ENCODE assay signal across 8 cellular contexts in genomic region chr5:36242534-36243144, GRCh38. TPM values are rescaled to one million over a fixed set of nuclear protein-coding genes. Genes with fewer than 3 reads are reported as not detected.
DNase-seq lines count a peak whose midpoint lies in the region; ATAC-seq and TF ChIP-seq lines count a peak whose summit lies in the region.

No MANE protein-coding gene starts in this region.

- H3K4me1 ChIP-seq in smooth muscle cell (ENCODE audit: low read depth) = peaks cover 11% of the 10 kb centered on the region

- H2AFZ ChIP-seq in smooth muscle cell (ENCODE audit: low read depth) = peak overlapping the region; percentile 64

- peak overlapping the region; percentile 78 for H3K27ac ChIP-seq in smooth muscle cell (ENCODE audit: low read depth)

- no peaks in the 10 kb centered on the region for H3K36me3 Mint-ChIP-seq in activated naive CD4-positive, alpha-beta T cell treated with anti-CD3 and anti-CD28 coated beads, Interleukin-2, amount 50 U/mL, for 72 hours

- 78% methylated on average over 19 of the region's 19 CpGs for WGBS in smooth muscle cell (ENCODE audit: low lambda C conversion rate)

- H3K9me3 Mint-ChIP-seq in activated naive CD4-positive, alpha-beta T cell treated with anti-CD3 and anti-CD28 coated beads, Interleukin-2, amount 50 U/mL, for 72 hours = no peaks in the 10 kb centered on the region

- no peaks in the 10 kb centered on the region for H3K27me3 ChIP-seq in smooth muscle cell (ENCODE audit: low read depth)

- peaks cover 4% of the 10 kb centered on the region for H4K20me1 ChIP-seq in smooth muscle cell (ENCODE audit: low read depth)

- no peak for TF ChIP-seq CTCF in smooth muscle cell (IDR thresholded peaks at IDR 0.05; ENCODE audit: borderline replicate concordance, insufficient read depth, poor library complexity, severe bottlenecking)

- ATAC-seq in activated naive CD4-positive, alpha-beta T cell treated with anti-CD3 and anti-CD28 coated beads, Interleukin-2, amount 50 U/mL, for 72 hours = no peak
- ATAC-seq in HG03439 (IDR thresholded peaks at IDR 0.05; ENCODE audit: unreplicated experiment) (no peak), HG02840 (IDR thresholded peaks at IDR 0.05; ENCODE audit: low FRiP score, unreplicated experiment) (no peak)

- H3K79me2 ChIP-seq in smooth muscle cell (ENCODE audit: low read depth) = peaks cover 30% of the 10 kb centered on the region

- H3K9me3 ChIP-seq in iPS-18c (ENCODE audit: control insufficient read depth, insufficient read depth, low read length) (peaks cover 6% of the 10 kb centered on the region), smooth muscle cell (replicated peaks; ENCODE audit: low read depth) (no peaks in the 10 kb centered on the region)

- H3K4me3 ChIP-seq in iPS-18c (ENCODE audit: insufficient read depth, low read depth, low read length) = peak overlapping the region; percentile 29
- H3K4me3 ChIP-seq in smooth muscle cell = peak overlapping the region; percentile 75

- peaks cover 8% of the 10 kb centered on the region for H3F3A ChIP-seq in smooth muscle cell (ENCODE audit: low read depth)

- peak overlapping the region; percentile 83 for H3K9ac ChIP-seq in smooth muscle cell (ENCODE audit: low read depth)

- H3K36me3 ChIP-seq in smooth muscle cell (ENCODE audit: low read depth) = no peaks in the 10 kb centered on the region

- H3K27ac Mint-ChIP-seq in activated naive CD4-positive, alpha-beta T cell treated with anti-CD3 and anti-CD28 coated beads, Interleukin-2, amount 50 U/mL, for 72 hours = peak overlapping the region; percentile 44 to 95

- H3K4me2 ChIP-seq in smooth muscle cell = peak overlapping the region; percentile 87

- DNase-seq in stimulated activated CD4-positive, alpha-beta T cell treated with anti-CD3 and anti-CD28 coated beads, Interleukin-15, amount 100 ng/mL, for 24 hours = peak; percentile 18
- DNase-seq in stimulated activated CD4-positive, alpha-beta T cell treated with anti-CD3 and anti-CD28 coated beads, Interleukin-2, amount 100 ng/mL, for 48 hours = no peak
- DNase-seq in activated naive CD4-positive, alpha-beta T cell treated with anti-CD3 and anti-CD28 coated beads, Interleukin-2, amount 50 U/mL, for 72 hours (ENCODE audit: low spot score in 2 of 2) = no peak
- DNase-seq in smooth muscle cell (lab: John Stamatoyannopoulos, UW; ENCODE audit: unreplicated experiment) = no peak
- no peak for DNase-seq in NCI-H526 (lab: John Stamatoyannopoulos, UW)

RNA-seq across cellular contexts. Expression of gene NADK2, which starts 0.9 kb away (rescaled TPM):
- total RNA-seq in activated naive CD4-positive, alpha-beta T cell treated with anti-CD3 and anti-CD28 coated beads, Interleukin-2, amount 50 U/mL, for 72 hours = 10 to 100 TPM; 11.7 to 12.2 TPM
- total RNA-seq in smooth muscle cell = 27.2 and 40.3 TPM in 2 replicates
- polyA plus RNA-seq in smooth muscle cell = 15.0 and 26.7 TPM in 2 replicates

RNA-seq across cellular contexts. Expression of gene RANBP3L, which starts 59.1 kb away (rescaled TPM):
- not detected for total RNA-seq in activated naive CD4-positive, alpha-beta T cell treated with anti-CD3 and anti-CD28 coated beads, Interleukin-2, amount 50 U/mL, for 72 hours
- 0.40 and 5.6 TPM in 2 replicates for total RNA-seq in smooth muscle cell
- 0.38 TPM in 1 of 2 replicates, not detected in the other for polyA plus RNA-seq in smooth muscle cell
